In the genomic region with DNA sequence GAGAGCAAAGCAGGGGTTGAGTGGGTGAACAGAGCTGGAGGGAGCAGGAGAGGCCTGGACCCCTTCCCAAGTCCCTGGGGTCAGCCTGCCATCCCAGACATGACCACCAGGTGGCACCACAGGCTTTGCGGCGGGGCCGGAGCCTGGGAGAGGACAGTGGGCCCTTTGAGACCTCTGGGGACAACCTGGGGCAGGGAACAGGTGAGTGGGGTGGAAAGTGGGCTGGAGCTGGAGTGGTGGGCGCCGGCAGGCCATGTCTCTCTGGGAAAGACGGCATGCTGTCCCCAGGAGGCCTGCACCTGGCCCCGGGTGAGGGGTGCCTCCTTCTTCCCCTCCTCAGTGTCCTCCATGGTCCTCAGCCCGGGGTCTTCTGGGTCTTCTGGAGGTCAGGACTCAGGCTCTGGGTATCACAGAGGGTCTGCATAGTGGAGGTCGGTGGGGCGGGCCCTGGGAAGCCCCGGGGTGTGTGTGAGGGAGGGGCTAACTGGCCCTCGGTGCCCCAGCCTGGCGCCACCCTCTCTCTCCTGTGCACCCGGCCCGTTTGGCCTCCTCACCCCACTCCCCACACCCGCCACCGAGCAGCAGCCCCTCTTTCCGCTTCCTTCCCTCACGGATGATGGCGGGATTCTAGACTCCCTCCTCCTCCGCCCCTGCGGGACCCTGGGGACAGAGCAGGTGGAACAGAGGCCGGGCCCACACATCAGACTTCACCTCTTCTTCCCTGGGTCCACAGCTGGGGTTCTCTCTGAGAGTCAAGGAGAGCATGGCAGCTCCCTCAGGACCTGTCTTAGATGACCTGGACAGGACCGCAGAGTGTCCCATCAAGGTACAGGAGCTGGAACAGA, we compare ENCODE assay signal across 8 cellular contexts. TPM values are rescaled to one million over a fixed set of nuclear protein-coding genes. Genes with fewer than 3 reads are reported as not detected.
DNase-seq lines count a peak whose midpoint lies in the region; ATAC-seq, FAIRE-seq and TF ChIP-seq lines count a peak whose summit lies in the region.

No MANE protein-coding gene starts in this region.

- no peaks in the 10 kb centered on the region for H3K79me1 ChIP-seq in IMR-90 (ENCODE audit: low read depth in 1 of 2, low read length in 2 of 2)

- H3K23ac ChIP-seq in IMR-90 (ENCODE audit: low read depth, low read length), result no peak overlapping the region

- 52% methylated on average over 6 of the region's 24 CpGs; no CpG with 5 or more reads in 1 of the 2 experiments for WGBS in IMR-90 (ENCODE audit: extremely low coverage in 2 of 2, insufficient read length in 1 of 2), 2 experiments
- 6% methylated on average over 18 of the region's 24 CpGs for WGBS in K562 (ENCODE audit: insufficient coverage, low coverage, missing lambda C conversion rate)

- CTCF ChIA-PET in IMR-90 (lab: Yijun Ruan, JAX), result interaction anchor here (0.6 to 1.8 kb wide), 8 partner anchors 7 to 155 kb away, joined by 3 to 6 read pairs (median 3); partner anchors contain the start of gene PKP1
- CTCF ChIA-PET in K562 (lab: Yijun Ruan, JAX; ENCODE audit: low intra/inter-chr PET ratio), result interaction anchor here (0.6 to 3.3 kb wide), 6 partner anchors 92 to 258 kb away, joined by 3 to 60 read pairs (median 7); no protein-coding TSS in a partner anchor

- TF ChIP-seq POLR2A in IMR-90 (IDR thresholded peaks at IDR 0.05; ENCODE audit: low read depth, low read length) (peak; percentile 66), K562 (conservative IDR thresholded peaks at IDR 0.05) (no peak)

- H3K9me3 ChIP-seq in IMR-90 (ENCODE audit: control insufficient read depth, insufficient read depth, low read length) (no peaks in the 10 kb centered on the region), K562 (replicated peaks; ENCODE audit: control insufficient read depth, insufficient read depth, low read depth, low read length) (no peaks in the 10 kb centered on the region), keratinocyte (ENCODE audit: control insufficient read depth, low read depth, low read length) (no peaks in the 10 kb centered on the region)

- H3K27me3 ChIP-seq in IMR-90 (ENCODE audit: control insufficient read depth, insufficient read depth, low read length) (peaks cover 27% of the 10 kb centered on the region), K562 (ENCODE audit: control insufficient read depth in 2 of 2, insufficient read depth in 2 of 2, low read length in 2 of 2) (peaks cover 0 to 44% of the 10 kb centered on the region in 2 experiments; a peak in 2 of 5 replicates), keratinocyte (ENCODE audit: control insufficient read depth, extremely low read depth, insufficient read depth, low read length) (no peaks in the 10 kb centered on the region)

- H2AK9ac ChIP-seq in IMR-90 (replicated peaks; ENCODE audit: low read depth, low read length, poor library complexity), result peak overlapping the region; percentile 2

- in situ Hi-C loops in IMR-90 (cut with MboI; ENCODE audit: low sequenced_read_pairs) (no loop called here), K562 (cut with MboI) (no loop called here)

- POLR2A ChIA-PET in IMR-90 (lab: Charles Lee; ENCODE audit: unreplicated experiment) (no interaction called here), K562 (lab: Yijun Ruan, JAX) (interaction anchor here (0.6 kb wide), 1 partner anchor 821 kb away, joined by 3 read pairs; no protein-coding TSS in a partner anchor)

- no peak overlapping the region for H4K91ac ChIP-seq in IMR-90 (ENCODE audit: insufficient read depth, low read depth, low read length)

- peak; percentile 89 for ATAC-seq in IMR-90 (ENCODE audit: low read depth)
- peak; percentile 94 for ATAC-seq in K562
- no peak for ATAC-seq in HG02852 (IDR thresholded peaks at IDR 0.05; ENCODE audit: unreplicated experiment)
- no peak for ATAC-seq in GM21367 (IDR thresholded peaks at IDR 0.05; ENCODE audit: unreplicated experiment)

- TF ChIP-seq CTCF in IMR-90 (conservative IDR thresholded peaks at IDR 0.05; ENCODE audit: low read depth, low read length) (peak; percentile 94), K562 (IDR thresholded peaks at IDR 0.05 in 2 of 3, conservative IDR thresholded peaks at IDR 0.05 in 1 of 3; ENCODE audit: insufficient read depth in 2 of 3, low read depth in 1 of 3, low read length in 3 of 3) (peak; percentile 95 to 98 (median 96)), keratinocyte (optimal IDR thresholded peaks at IDR 0.05 in 1 of 3, IDR thresholded peaks at IDR 0.05 in 1 of 3, conservative IDR thresholded peaks at IDR 0.05 in 1 of 3; ENCODE audit: extremely low read depth in 1 of 3, insufficient read depth in 2 of 3, low read length in 3 of 3) (peak; percentile 93 to 99 (median 96))

- H2AK5ac ChIP-seq in IMR-90 (ENCODE audit: low read depth, low read length), result no peak overlapping the region

- no peaks in the 10 kb centered on the region for H3K79me2 ChIP-seq in K562 (ENCODE audit: control insufficient read depth, insufficient read depth, low read length)
- no peaks in the 10 kb centered on the region for H3K79me2 ChIP-seq in keratinocyte (ENCODE audit: control insufficient read depth, insufficient read depth, low read length)

- H3K4me2 ChIP-seq in IMR-90 (ENCODE audit: low read depth, low read length), result no peak overlapping the region
- H3K4me2 ChIP-seq in K562 (ENCODE audit: insufficient read depth, low read length), result no peak overlapping the region
- H3K4me2 ChIP-seq in keratinocyte (ENCODE audit: control insufficient read depth, extremely low read depth, insufficient read depth, low read depth, low read length), result no peak overlapping the region

- H4K5ac ChIP-seq in IMR-90 (ENCODE audit: low read depth, low read length), result no peak overlapping the region

- no peak overlapping the region for H3K27ac ChIP-seq in IMR-90 (ENCODE audit: insufficient read depth, low read length)
- H3K27ac ChIP-seq in K562 (ENCODE audit: extremely low read depth, low read depth, low read length), result no peak overlapping the region
- H3K27ac ChIP-seq in keratinocyte (ENCODE audit: control insufficient read depth, insufficient read depth, low read length), result no peak overlapping the region

- H3K4me1 ChIP-seq in IMR-90 (ENCODE audit: control insufficient read depth, insufficient read depth, low read length), result peaks cover 3% of the 10 kb centered on the region
- peaks cover 0 to 20% of the 10 kb centered on the region in 2 experiments; a peak in 2 of 5 replicates for H3K4me1 ChIP-seq in K562 (replicated peaks in 1 of 2; ENCODE audit: control insufficient read depth in 2 of 2, insufficient read depth in 2 of 2, low read length in 2 of 2)
- H3K4me1 ChIP-seq in keratinocyte (ENCODE audit: control insufficient read depth, extremely low read depth, insufficient read depth, low read length), result peaks cover 8% of the 10 kb centered on the region

- intact Hi-C loops in IMR-90 (cut with micrococcal nuclease), result loop anchor here (1.0 kb wide), 4 partner anchors 91 to 258 kb away; no protein-coding TSS in a partner anchor
- intact Hi-C loops in K562 (cut with micrococcal nuclease), result loop anchor here (1.0 to 5.0 kb wide), 3 partner anchors 92 to 153 kb away; no protein-coding TSS in a partner anchor

- 0 out of 2 replicates have a peak, but pooled peaks cover 5% of the 10 kb centered on the region for H3K9me1 ChIP-seq in IMR-90 (ENCODE audit: insufficient read depth, low read length)
- peaks cover 6% of the 10 kb centered on the region for H3K9me1 ChIP-seq in K562 (ENCODE audit: control insufficient read depth, insufficient read depth, low read length)
- no peaks in the 10 kb centered on the region for H3K9me1 ChIP-seq in keratinocyte (ENCODE audit: control insufficient read depth, extremely low read depth, insufficient read depth, low read length)

- dilution Hi-C loops in IMR-90 (cut with HindIII; ENCODE audit: low sequenced_read_pairs, unreplicated experiment) (no loop called here), keratinocyte (cut with MboI; ENCODE audit: extremely low pct_ligation_motif_present, low sequenced_read_pairs) (no loop called here)

- BruUV-seq in IMR-90 (replicated peaks; lab: Mats Ljungman, UMichigan) (no TSS peak), K562 (replicated peaks; lab: Mats Ljungman, UMichigan) (no TSS peak)

- peak; percentile 99 for TF ChIP-seq RAD21 in IMR-90 (IDR thresholded peaks at IDR 0.05; ENCODE audit: low read length)
- peak; percentile 93 to 97 for TF ChIP-seq RAD21 in K562 (CRISPR knock-in tag; conservative IDR thresholded peaks at IDR 0.05 in 1 of 2, IDR thresholded peaks at IDR 0.05 in 1 of 2)

- no peak overlapping the region for H2BK15ac ChIP-seq in IMR-90 (ENCODE audit: low read depth, low read length)

- no peak overlapping the region for H3K18ac ChIP-seq in IMR-90 (ENCODE audit: low read depth, low read length)

- H2AFZ ChIP-seq in IMR-90 (replicated peaks; ENCODE audit: low read length, poor library complexity) (no peak overlapping the region), K562 (ENCODE audit: low read depth, low read length) (no peak overlapping the region), keratinocyte (ENCODE audit: control insufficient read depth, low read length) (no peak overlapping the region)

- H2BK5ac ChIP-seq in IMR-90 (ENCODE audit: low read depth, low read length, poor library complexity, severe bottlenecking), result no peak overlapping the region

- no peak for TF ChIP-seq EP300 in K562 (IDR thresholded peaks at IDR 0.05; ENCODE audit: low read length)

- H4K20me1 ChIP-seq in IMR-90 (ENCODE audit: insufficient read depth, low read length) (no peaks in the 10 kb centered on the region), K562 (replicated peaks; ENCODE audit: control insufficient read depth, insufficient read depth, low read length) (peaks cover 14% of the 10 kb centered on the region), keratinocyte (ENCODE audit: control insufficient read depth, extremely low read depth, insufficient read depth, low read length) (no peaks in the 10 kb centered on the region)

- no peak overlapping the region for H3K4ac ChIP-seq in IMR-90 (ENCODE audit: low read depth, low read length)

- no peak overlapping the region for H2BK20ac ChIP-seq in IMR-90 (ENCODE audit: low read depth, low read length)

- FAIRE-seq in K562 (lab: Jason Lieb, UNC), result peak; percentile 86
- FAIRE-seq in keratinocyte (lab: Jason Lieb, UNC), result no peak

- no peak overlapping the region for H3K14ac ChIP-seq in IMR-90 (replicated peaks; ENCODE audit: low read depth, low read length)

- H3K56ac ChIP-seq in IMR-90 (ENCODE audit: extremely low read depth, insufficient read depth, low read length), result no peak overlapping the region

- H3K9ac ChIP-seq in IMR-90 (ENCODE audit: low read depth, low read length) (no peak overlapping the region), K562 (ENCODE audit: insufficient read depth in 1 of 2, low read depth in 2 of 2, low read length in 2 of 2) (no peak overlapping the region), keratinocyte (ENCODE audit: control insufficient read depth, extremely low read depth, insufficient read depth, low read length) (no peak overlapping the region)

- peak; percentile 34 for DNase-seq in EL
- no peak for DNase-seq in IMR-90
- DNase-seq in T1000 (lab: John Stamatoyannopoulos, UW), result peak; percentile 25
- peak; percentile 72 to 96 (median 93) for DNase-seq in K562 (ENCODE audit: extremely low read depth in 1 of 4, low spot score in 3 of 4)
- no peak for DNase-seq in keratinocyte (ENCODE audit: low read depth, low spot score)
- peak; percentile 64 for DNase-seq in stimulated activated CD4-positive, alpha-beta T cell treated with anti-CD3 and anti-CD28 coated beads, Interleukin-1b, Interleukin-23, amount 100 ng/mL, for 48 hours

- H3K4me3 ChIP-seq in IMR-90 (ENCODE audit: insufficient read depth, low read depth, low read length), result no peak overlapping the region
- H3K4me3 ChIP-seq in K562, result no peak overlapping the region
- no peak overlapping the region for H3K4me3 ChIP-seq in keratinocyte (ENCODE audit: control insufficient read depth in 2 of 3, extremely low read depth in 1 of 3, insufficient read depth in 2 of 3, low read depth in 1 of 3, low read length in 3 of 3)

- H4K8ac ChIP-seq in IMR-90 (ENCODE audit: low read depth in 2 of 2, low read length in 2 of 2), result no peak overlapping the region

- H3K36me3 ChIP-seq in IMR-90 (ENCODE audit: control insufficient read depth, insufficient read depth, low read length) (no peaks in the 10 kb centered on the region), K562 (ENCODE audit: control insufficient read depth, insufficient read depth, low read length) (no peaks in the 10 kb centered on the region), keratinocyte (ENCODE audit: control insufficient read depth in 2 of 2, extremely low read depth in 1 of 2, insufficient read depth in 2 of 2, low read length in 2 of 2) (no peaks in the 10 kb centered on the region)

- H2BK120ac ChIP-seq in IMR-90 (ENCODE audit: low read depth, low read length), result no peak overlapping the region

RNA-seq across cellular contexts. Expression of gene PKP1, which starts 28.5 kb away (rescaled TPM):
- total RNA-seq in IMR-90 (2012; rRNA removed) (under 0.01 and 0.18 TPM in 2 replicates), K562 (2014; rRNA removed) (not detected in 2 replicates), K562 (2014; rRNA removed; fragmentation: Illumina TruSeq; extraction: Trizol) (not detected in 2 replicates), K562 (2015; rRNA removed; fragmentation: Illumina TruSeq; extraction: Trizol) (not detected in 2 replicates), K562 (2021) (not detected in 2 replicates)
- polyA plus RNA-seq in IMR-90 (2012; rRNA removed) (0.16 and 0.36 TPM in 2 replicates), K562 (2011; rRNA removed) (not detected in 2 replicates), K562 (2014; fragmentation: Illumina TruSeq; extraction: Trizol) (not detected in 2 replicates), K562 (2014; fragmentation: Nextera tagmentation; extraction: Ambion mirVana) (not detected), K562 (2014; rRNA removed) (not detected in 2 replicates), keratinocyte (163 to 301 TPM (median 169 TPM) in 3 replicates)
- polyA plus RNA-seq in IMR-90 (2012; cell fraction: cytosol; rRNA removed), result 0.16 and 0.26 TPM in 2 replicates
- 0.18 and 0.20 TPM in 2 replicates for polyA plus RNA-seq in IMR-90 (2012; cell fraction: nucleus; rRNA removed; ENCODE audit: low replicate concordance)
- not detected in 2 replicates for total RNA-seq in K562 (2011; cell fraction: chromatin; rRNA removed; ENCODE audit: low replicate concordance)
- total RNA-seq in K562 (2011; cell fraction: nucleolus; rRNA removed), result not detected in 2 replicates
- total RNA-seq in K562 (2011; cell fraction: nucleoplasm; rRNA removed), result not detected in 2 replicates
- not detected in 2 replicates for polyA plus RNA-seq in K562 (2011; cell fraction: cytosol; rRNA removed)
- not detected in 2 replicates for polyA plus RNA-seq in K562 (2011; cell fraction: nucleus; rRNA removed)
- polyA plus RNA-seq in K562 (2012), result not detected in 2 replicates
- not detected in 2 replicates for polyA minus RNA-seq in K562 (2011; rRNA and poly(A)+ RNA removed)
- not detected in 2 replicates for polyA minus RNA-seq in K562 (2011; cell fraction: cytosol; rRNA and poly(A)+ RNA removed)
- not detected in 2 replicates for polyA minus RNA-seq in K562 (2011; cell fraction: nucleus; rRNA and poly(A)+ RNA removed)
- 262 TPM for polyA plus RNA-seq in keratinocyte (2011; ENCODE audit: low read depth)
- 168 and 222 TPM in 2 replicates for polyA plus RNA-seq in keratinocyte (2011; cell fraction: cytosol; rRNA removed)
- polyA plus RNA-seq in keratinocyte (2011; cell fraction: nucleus; rRNA removed), result 418 and 503 TPM in 2 replicates
- 160 and 587 TPM in 2 replicates for polyA plus RNA-seq in keratinocyte (2012; ENCODE audit: low replicate concordance)
- polyA minus RNA-seq in keratinocyte, result 263 to 433 TPM (median 366 TPM) in 3 replicates
- 238 TPM for polyA minus RNA-seq in keratinocyte (2011; cell fraction: cytosol; rRNA and poly(A)+ RNA removed)
- 239 and 304 TPM in 2 replicates for polyA minus RNA-seq in keratinocyte (2011; cell fraction: nucleus; rRNA and poly(A)+ RNA removed)

Comparison
In these comparisons a context has a peak if more than half of its experiments do, and no peak if none do; other contexts are left out.
1. DNase-seq: peak in EL (single experiment), T1000 (single experiment), K562 (4 of 4) and stimulated activated CD4-positive, alpha-beta T cell treated with anti-CD3 and anti-CD28 coated beads, Interleukin-1b, Interleukin-23, amount 100 ng/mL, for 48 hours (single experiment); none in IMR-90 (single experiment) and keratinocyte (single experiment).
2. ATAC-seq: peak in IMR-90 (single experiment) and K562 (single experiment); none in HG02852 (single experiment) and GM21367 (single experiment).
3. RNA of gene PKP1, which starts 28.5 kb away (polyA plus RNA-seq): 160 to 587 TPM in keratinocyte; 0.16 to 0.36 TPM in IMR-90 and not detected in K562; every median in the first group is over 100 times any median in the second.
4. Peak in every context shown above with its lines, with median percentiles within 50 percentile points of each other: CTCF ChIP-seq.